In genomic region chr7:22474645-22475044, GRCh38 we compare ENCODE assay signal across 22 cellular contexts. TPM values are rescaled to one million over a fixed set of nuclear protein-coding genes. Genes with fewer than 3 reads are reported as not detected.
"Had no signal": no experiment of that assay in that cellular context is flagged by ENCODE, and none has a peak within 500 bp of the region (broad histone marks: within the 10 kb centered on the region; RNA-seq: fewer than 3 reads in every experiment).

No MANE protein-coding gene starts in this region.

- H3K36me3 Mint-ChIP-seq: T-cell had no signal

- DNase-seq: Karpas-422, KG1, MM.1S, NCI-H1092 treated with DMSO at 0.1 percent for 48 hours, NCI-H1436, NCI-H187, NCI-H2029, NCI-H2081 treated with DMSO at 0.1 percent for 48 hours, NCI-H2171, NCI-H226, NCI-H446, NCI-H510A, NCI-H524 treated with DMSO at 0.1 percent for 48 hours, NCI-H774, PC-3, Peyer's patch, SHP77 treated with DMSO at 0.1 percent for 48 hours, SJCRH30, SW 1271, T-cell had no signal

- H3K9me3 Mint-ChIP-seq: T-cell had no signal

- H3K9me3 ChIP-seq: Peyer's patch, SJCRH30 had no signal

- H3K36me3 ChIP-seq: Peyer's patch, SJCRH30 had no signal

- H3K4me1 ChIP-seq: Peyer's patch, SJCRH30 had no signal

- H3K27me3 ChIP-seq: Peyer's patch, SJCRH30 had no signal

- H3K27ac ChIP-seq: Peyer's patch, SJCRH30 had no signal

- H3K27ac Mint-ChIP-seq: T-cell had no signal

- H3K27me3 Mint-ChIP-seq: T-cell had no signal

- H3K4me1 Mint-ChIP-seq: T-cell had no signal

- H3K4me3 ChIP-seq: Peyer's patch, SJCRH30 had no signal

- H3K4me3 Mint-ChIP-seq: T-cell had no signal

RNA-seq across cellular contexts. Expression of gene STEAP1B, which starts 25.3 kb away (rescaled TPM):
- total RNA-seq: HT-29, Peyer's patch, Right ventricle myocardium inferior, SJCRH30 had no signal
